ENCODE assay signal across 9 cellular contexts in genomic region chr2:96888082-96889011, GRCh38. TPM values are rescaled to one million over a fixed set of nuclear protein-coding genes. Genes with fewer than 3 reads are reported as not detected.
DNase-seq lines count a peak whose midpoint lies in the region; ATAC-seq, FAIRE-seq and TF ChIP-seq lines count a peak whose summit lies in the region.
"Had no signal": no experiment of that assay in that cellular context is flagged by ENCODE, and none has a peak within 500 bp of the region (broad histone marks: within the 10 kb centered on the region; RNA-seq: fewer than 3 reads in every experiment).

No MANE protein-coding gene starts in this region.

- H3K27ac Mint-ChIP-seq in nephron progenitor cell: peak overlapping the region; percentile 68

- peak; percentile 49 for DNase-seq in NCI-H2029 treated with DMSO at 0.1 percent for 48 hours (lab: John Stamatoyannopoulos, UW)
- no peak for DNase-seq in H1 (ENCODE audit: low read depth in 1 of 2, low spot score in 2 of 2)
- DNase-seq in nephron progenitor cell: no peak
- DNase-seq in cortex of kidney (lab: John Stamatoyannopoulos, UW): no peak
- DNase-seq: adrenal gland had no signal

- peak overlapping the region; percentile 76 for H4K91ac ChIP-seq in H1 (replicated peaks; ENCODE audit: insufficient read length, low read length)

- no peak overlapping the region for H2AK5ac ChIP-seq in H1 (ENCODE audit: low read depth, low read length)

- H2AFZ ChIP-seq in H1 (ENCODE audit: low read length): no peak overlapping the region

- peak overlapping the region; percentile 18 for H4K5ac ChIP-seq in H1 (ENCODE audit: insufficient read length, low read depth, low read length)

- peak overlapping the region; percentile 66 for H3K27ac ChIP-seq in BLaER1
- H3K27ac ChIP-seq in H1 (ENCODE audit: low read depth, low read length): no peak overlapping the region

- no peak overlapping the region for H3K14ac ChIP-seq in H1 (ENCODE audit: insufficient read length)

- no peaks in the 10 kb centered on the region for H3K9me3 Mint-ChIP-seq in nephron progenitor cell

- H3K36me3 ChIP-seq in BLaER1 (no peaks in the 10 kb centered on the region), H1 (ENCODE audit: control insufficient read depth in 2 of 4, insufficient read depth in 4 of 4, low read length in 3 of 4) (no peaks in the 10 kb centered on the region)
- H3K36me3 ChIP-seq: adrenal gland had no signal

- peak overlapping the region; percentile 99 for H2BK15ac ChIP-seq in H1 (ENCODE audit: low read length)

- H3K9me3 ChIP-seq in BLaER1 (no peaks in the 10 kb centered on the region), H1 (ENCODE audit: insufficient read depth in 2 of 2, low read depth in 1 of 2, low read length in 1 of 2) (no peaks in the 10 kb centered on the region)
- H3K9me3 ChIP-seq: adrenal gland had no signal

- peaks cover 92% of the 10 kb centered on the region for H3K4me1 Mint-ChIP-seq in nephron progenitor cell

- no peak overlapping the region for H3K56ac ChIP-seq in H1 (replicated peaks; ENCODE audit: insufficient read length, low read depth, low read length)

- H3K27me3 ChIP-seq in BLaER1: no peaks in the 10 kb centered on the region
- H3K27me3 ChIP-seq in H1 (replicated peaks in 1 of 4; ENCODE audit: control insufficient read depth in 3 of 4, extremely low read depth in 1 of 4, insufficient read depth in 3 of 4, low read length in 3 of 4): peaks cover 0 to 2% (median 0%) of the 10 kb centered on the region in 4 experiments; a peak in 1 of 7 replicates
- H3K27me3 ChIP-seq: adrenal gland had no signal

- FAIRE-seq in H1 (lab: Jason Lieb, UNC): no peak

- no peak overlapping the region for H2BK120ac ChIP-seq in H1 (replicated peaks; ENCODE audit: low read depth, low read length)

- H3K36me3 Mint-ChIP-seq in nephron progenitor cell (ENCODE audit: low read depth): no peaks in the 10 kb centered on the region

- peaks cover 68% of the 10 kb centered on the region for H3K4me1 ChIP-seq in BLaER1
- H3K4me1 ChIP-seq in H1 (replicated peaks in 1 of 4; ENCODE audit: control insufficient read depth in 3 of 4, insufficient read depth in 4 of 4, low read length in 3 of 4): peaks cover 0 to 8% (median 5%) of the 10 kb centered on the region in 4 experiments; a peak in 4 of 7 replicates

- CTCF ChIA-PET in H1 (lab: Charles Lee; ENCODE audit: partially characterized antibody): interaction anchor here (0.7 to 3.5 kb wide), 7 partner anchors 8 to 63 kb away, joined by 3 to 18 read pairs (median 3); no protein-coding TSS in a partner anchor

- H3K4me2 ChIP-seq in BLaER1: peak overlapping the region; percentile 68
- H3K4me2 ChIP-seq in H1 (ENCODE audit: insufficient read depth in 1 of 2, low read depth in 2 of 2, low read length in 2 of 2): no peak overlapping the region

- no peak for TF ChIP-seq POLR2A in H1 (IDR thresholded peaks at IDR 0.05; ENCODE audit: control extremely low read depth in 1 of 2, low read depth in 2 of 2, low read length in 2 of 2)

- no peaks in the 10 kb centered on the region for H3K23me2 ChIP-seq in H1 (ENCODE audit: low read depth, low read length)

- H3K4ac ChIP-seq in H1 (replicated peaks; ENCODE audit: insufficient read length, low read depth, low read length): peak overlapping the region; percentile 32

- no peak for TF ChIP-seq EP300 in H1 (IDR thresholded peaks at IDR 0.05; ENCODE audit: borderline replicate concordance in 1 of 2, low read depth in 2 of 2, low read length in 2 of 2)

- H3K23ac ChIP-seq in H1 (ENCODE audit: insufficient read length): no peak overlapping the region

- H3K4me3 ChIP-seq in BLaER1 (no peak overlapping the region), H1 (ENCODE audit: extremely low read depth in 1 of 4, insufficient read depth in 2 of 4, low read depth in 3 of 4, low read length in 4 of 4) (no peak overlapping the region)
- H3K4me3 ChIP-seq: adrenal gland had no signal

- H4K20me1 ChIP-seq in BLaER1: no peaks in the 10 kb centered on the region
- no peaks in the 10 kb centered on the region for H4K20me1 ChIP-seq in H1 (replicated peaks in 1 of 2; ENCODE audit: control insufficient read depth in 1 of 2, insufficient read depth in 2 of 2, low read length in 2 of 2)

- no peak overlapping the region for H3K18ac ChIP-seq in H1 (ENCODE audit: extremely low read depth, low read length)

- H3K9ac ChIP-seq in BLaER1: no peak overlapping the region
- 0 out of 7 replicates have a peak overlapping the region, but pooled peaks of 1 of the 4 experiments have one; percentile 27 for H3K9ac ChIP-seq in H1 (replicated peaks in 1 of 4; ENCODE audit: extremely low read depth in 1 of 4, low read depth in 3 of 4, low read length in 3 of 4)

- peak overlapping the region; percentile 71; the same call in 1 of the 2 replicates for H2BK5ac ChIP-seq in H1 (ENCODE audit: low read depth, low read length)

- H3K79me2 ChIP-seq in H1 (ENCODE audit: control insufficient read depth in 1 of 2, insufficient read depth in 2 of 2, low read length in 2 of 2): no peaks in the 10 kb centered on the region

- TF ChIP-seq CTCF in H1 (IDR thresholded peaks at IDR 0.05; ENCODE audit: control extremely low read depth in 1 of 3, insufficient read depth in 1 of 3, low read depth in 1 of 3, low read length in 3 of 3): no peak
- TF ChIP-seq CTCF in nephron progenitor cell (IDR thresholded peaks at IDR 0.05): no peak

- H3K79me1 ChIP-seq in H1 (ENCODE audit: low read depth, low read length): no peaks in the 10 kb centered on the region

- no peak overlapping the region for H4K8ac ChIP-seq in H1 (ENCODE audit: extremely low read depth, insufficient read depth, low read length)

- WGBS in H1 (ENCODE audit: extremely low coverage in 1 of 2, insufficient coverage in 1 of 2, insufficient read length in 1 of 2, insufficient replicate concordance in 2 of 2, low coverage in 1 of 2, low lambda C conversion rate in 2 of 2, missing lambda C conversion rate in 1 of 2), 2 experiments: 88% methylated on average over 12 of the region's 12 CpGs; no CpG with 5 or more reads in 1 of the 2 experiments

- peak overlapping the region; percentile 90; the same call in 1 of the 2 replicates for H2BK12ac ChIP-seq in H1 (ENCODE audit: low read depth, low read length)

- H3K27me3 Mint-ChIP-seq in nephron progenitor cell (ENCODE audit: low read depth, poor library complexity): no peaks in the 10 kb centered on the region

- peak overlapping the region; percentile 72; the same call in 1 of the 2 replicates for H2BK20ac ChIP-seq in H1 (ENCODE audit: low read length)

- no peak overlapping the region for H3K4me3 Mint-ChIP-seq in nephron progenitor cell

- ATAC-seq in HG02610 (IDR thresholded peaks at IDR 0.05; ENCODE audit: unreplicated experiment) (no peak), GM18519 (IDR thresholded peaks at IDR 0.05; ENCODE audit: low FRiP score, unreplicated experiment) (no peak), HG03039 (IDR thresholded peaks at IDR 0.05; ENCODE audit: unreplicated experiment) (no peak)

- TF ChIP-seq RAD21 in H1 (IDR thresholded peaks at IDR 0.05 in 1 of 2, conservative IDR thresholded peaks at IDR 0.05 in 1 of 2; ENCODE audit: low read depth in 2 of 2, low read length in 2 of 2): no peak

- POLR2A ChIA-PET in H1 (lab: Charles Lee; ENCODE audit: partially characterized antibody): interaction anchor here (0.6 to 3.1 kb wide), 6 partner anchors 12 to 29 kb away, joined by 3 to 12 read pairs (median 3); no protein-coding TSS in a partner anchor

TF ChIP-seq in H1, 55 proteins besides CTCF, POLR2A, EP300 and RAD21:
- TF ChIP-seq BACH1 (IDR thresholded peaks at IDR 0.05; ENCODE audit: low read length) (no peak), MAFK (IDR thresholded peaks at IDR 0.05; ENCODE audit: low read depth, low read length) (no peak), KDM4A (IDR thresholded peaks at IDR 0.05; ENCODE audit: low read depth, low read length, severe bottlenecking) (no peak)

RNA-seq across cellular contexts. Expression of gene SEMA4C, which starts 18.5 kb away (rescaled TPM):
- total RNA-seq in H1 (2021; fragmentation: NEBNext Ultra II Directional; extraction: Animal tissue kit (Norgen Biotek cat#: 25700)): 67.3 and 74.3 TPM in 2 replicates
- polyA plus RNA-seq in H1 (2011; rRNA removed): 47.5 and 71.4 TPM in 2 replicates
- 58.9 TPM for polyA plus RNA-seq in H1 (2011; cell fraction: cytosol; rRNA removed)
- 141 TPM for polyA plus RNA-seq in H1 (2011; cell fraction: nucleus; rRNA removed)
- polyA plus RNA-seq in H1 (2012, experiment 1 of 2): 45.7 to 74.3 TPM (median 68.2 TPM) in 4 replicates
- 49.5 TPM for polyA plus RNA-seq in H1 (2012, experiment 2 of 2)
- polyA plus RNA-seq in H1 (2013, experiment 1 of 2): 61.0 TPM
- polyA plus RNA-seq in H1 (2013, experiment 2 of 2): 59.0 TPM
- polyA minus RNA-seq in H1 (2011; rRNA and poly(A)+ RNA removed): 86.3 and 87.9 TPM in 2 replicates
- 47.3 TPM for polyA minus RNA-seq in H1 (2011; cell fraction: cytosol; rRNA and poly(A)+ RNA removed)
- 43.7 TPM for polyA minus RNA-seq in H1 (2011; cell fraction: nucleus; rRNA and poly(A)+ RNA removed)

RNA-seq across cellular contexts. Expression of gene ANKRD39, which starts 30.5 kb away (rescaled TPM):
- total RNA-seq in H1 (2021; fragmentation: NEBNext Ultra II Directional; extraction: Animal tissue kit (Norgen Biotek cat#: 25700)): 18.5 and 19.7 TPM in 2 replicates
- polyA plus RNA-seq in H1 (2011; rRNA removed): 21.3 and 22.9 TPM in 2 replicates
- polyA plus RNA-seq in H1 (2011; cell fraction: cytosol; rRNA removed): 18.1 TPM
- 36.1 TPM for polyA plus RNA-seq in H1 (2011; cell fraction: nucleus; rRNA removed)
- polyA plus RNA-seq in H1 (2012, experiment 1 of 2): 15.8 to 18.8 TPM (median 16.9 TPM) in 4 replicates
- 21.7 TPM for polyA plus RNA-seq in H1 (2012, experiment 2 of 2)
- polyA plus RNA-seq in H1 (2013, experiment 1 of 2): 18.2 TPM
- polyA plus RNA-seq in H1 (2013, experiment 2 of 2): 18.1 TPM
- polyA minus RNA-seq in H1 (2011; rRNA and poly(A)+ RNA removed): 6.8 and 7.2 TPM in 2 replicates
- polyA minus RNA-seq in H1 (2011; cell fraction: cytosol; rRNA and poly(A)+ RNA removed): 5.2 TPM
- 10.3 TPM for polyA minus RNA-seq in H1 (2011; cell fraction: nucleus; rRNA and poly(A)+ RNA removed)

RNA-seq across cellular contexts. Expression of gene ANKRD23, which starts 44.5 kb away (rescaled TPM):
- 2.9 and 3.5 TPM in 2 replicates for total RNA-seq in H1 (2021; fragmentation: NEBNext Ultra II Directional; extraction: Animal tissue kit (Norgen Biotek cat#: 25700))
- polyA plus RNA-seq in H1 (2011; rRNA removed): 3.4 and 4.8 TPM in 2 replicates
- 3.9 TPM for polyA plus RNA-seq in H1 (2011; cell fraction: cytosol; rRNA removed)
- 29.4 TPM for polyA plus RNA-seq in H1 (2011; cell fraction: nucleus; rRNA removed)
- 2.3 to 5.8 TPM (median 3.8 TPM) in 4 replicates for polyA plus RNA-seq in H1 (2012, experiment 1 of 2)
- polyA plus RNA-seq in H1 (2012, experiment 2 of 2): 2.0 TPM
- 2.5 TPM for polyA plus RNA-seq in H1 (2013, experiment 1 of 2)
- polyA plus RNA-seq in H1 (2013, experiment 2 of 2): 2.4 TPM
- polyA minus RNA-seq in H1 (2011; rRNA and poly(A)+ RNA removed): 2.6 and 3.1 TPM in 2 replicates
- polyA minus RNA-seq in H1 (2011; cell fraction: cytosol; rRNA and poly(A)+ RNA removed): 2.9 TPM
- polyA minus RNA-seq in H1 (2011; cell fraction: nucleus; rRNA and poly(A)+ RNA removed): 3.9 TPM
